ENCODE assay signal across 10 cellular contexts in genomic region chr2:567865-568638, GRCh38.
A peak's percentile ranks its signal among the peaks of the same experiment; 100 is the strongest.
DNase-seq lines count a peak whose midpoint lies in the region; ATAC-seq and TF ChIP-seq lines count a peak whose summit lies in the region.
"Had no signal": no experiment of that assay in that cellular context is flagged by ENCODE, and none has a peak within 500 bp of the region (broad histone marks: within the 10 kb centered on the region; RNA-seq: fewer than 3 reads in every experiment).

No MANE protein-coding gene starts in this region.

- DNase-seq in ACHN (peak; percentile 4), NCI-H460 (ENCODE audit: extremely low read depth, low read depth) (peak; percentile 14), fibroblast of gingiva (ENCODE audit: low read depth) (peak; percentile 84), omental fat pad (ENCODE audit: low spot score) (no peak), SKM-1 (lab: John Stamatoyannopoulos, UW; ENCODE audit: unreplicated experiment) (no peak)
- DNase-seq in activated CD4-positive, alpha-beta T cell treated with anti-CD3 and anti-CD28 coated beads, Interleukin-2, amount 50 U/mL, for 48 hours, result no peak
- DNase-seq in activated naive CD8-positive, alpha-beta T cell treated with anti-CD3 and anti-CD28 coated beads for 36 hours, result no peak
- DNase-seq: NCI-H1930, SIG-M5 had no signal

- no peaks in the 10 kb centered on the region for H3K4me1 Mint-ChIP-seq in activated naive CD8-positive, alpha-beta T cell treated with anti-CD3 and anti-CD28 coated beads for 36 hours

- TF ChIP-seq CTCF in omental fat pad (IDR thresholded peaks at IDR 0.05), result no peak

- in situ Hi-C loops in ACHN (cut with HindIII; ENCODE audit: low pct_ligation_motif_present, low pct_unique_long_range_greater_than_20kb, low sequenced_read_pairs), result no loop called here

- ATAC-seq in omental fat pad (ENCODE audit: low FRiP score) (peak; percentile 42), GM19351 (IDR thresholded peaks at IDR 0.05; ENCODE audit: unreplicated experiment) (no peak)

- no peak overlapping the region for H3K4me3 Mint-ChIP-seq in activated naive CD8-positive, alpha-beta T cell treated with anti-CD3 and anti-CD28 coated beads for 36 hours

- peaks cover 8% of the 10 kb centered on the region for H3K9me3 Mint-ChIP-seq in activated naive CD8-positive, alpha-beta T cell treated with anti-CD3 and anti-CD28 coated beads for 36 hours

- H3K27ac Mint-ChIP-seq in activated naive CD8-positive, alpha-beta T cell treated with anti-CD3 and anti-CD28 coated beads for 36 hours, result no peak overlapping the region

- no peaks in the 10 kb centered on the region for H3K36me3 Mint-ChIP-seq in activated naive CD8-positive, alpha-beta T cell treated with anti-CD3 and anti-CD28 coated beads for 36 hours

- H3K27me3 Mint-ChIP-seq in activated naive CD8-positive, alpha-beta T cell treated with anti-CD3 and anti-CD28 coated beads for 36 hours, result peaks cover 38% of the 10 kb centered on the region

Comparison
In these comparisons a context has a peak if more than half of its experiments do, and no peak if none do; other contexts are left out.
1. DNase-seq: peak in ACHN (single experiment), NCI-H460 (single experiment) and fibroblast of gingiva (single experiment); none in omental fat pad (single experiment), SKM-1 (single experiment), activated CD4-positive, alpha-beta T cell treated with anti-CD3 and anti-CD28 coated beads, Interleukin-2, amount 50 U/mL, for 48 hours (0 of 2) and activated naive CD8-positive, alpha-beta T cell treated with anti-CD3 and anti-CD28 coated beads for 36 hours (single experiment).